ENCODE assay signal across 1 cellular context in genomic region chr15:36005542-36005941, GRCh38.
TF ChIP-seq lines count a peak whose summit lies in the region.

No MANE protein-coding gene starts in this region.

TF ChIP-seq in GM23338, 12 proteins besides CTCF, POLR2A, EP300 and RAD21 (continued from another document):
- TF ChIP-seq ZNF462 (CRISPR knock-in tag; IDR thresholded peaks at IDR 0.05) (no peak), EZH2phosphoT487 (IDR thresholded peaks at IDR 0.05; ENCODE audit: unreplicated experiment) (no peak), JUNB (IDR thresholded peaks at IDR 0.05; ENCODE audit: unreplicated experiment) (no peak), ZNF331 (CRISPR knock-in tag; IDR thresholded peaks at IDR 0.05; ENCODE audit: low read depth) (no peak), ZNF114 (CRISPR knock-in tag; IDR thresholded peaks at IDR 0.05) (no peak)
TF ChIP-seq in GM23338: peak in this region for 0.
